Comparison of ENCODE assay signal across 12 cellular contexts in the genomic region with DNA sequence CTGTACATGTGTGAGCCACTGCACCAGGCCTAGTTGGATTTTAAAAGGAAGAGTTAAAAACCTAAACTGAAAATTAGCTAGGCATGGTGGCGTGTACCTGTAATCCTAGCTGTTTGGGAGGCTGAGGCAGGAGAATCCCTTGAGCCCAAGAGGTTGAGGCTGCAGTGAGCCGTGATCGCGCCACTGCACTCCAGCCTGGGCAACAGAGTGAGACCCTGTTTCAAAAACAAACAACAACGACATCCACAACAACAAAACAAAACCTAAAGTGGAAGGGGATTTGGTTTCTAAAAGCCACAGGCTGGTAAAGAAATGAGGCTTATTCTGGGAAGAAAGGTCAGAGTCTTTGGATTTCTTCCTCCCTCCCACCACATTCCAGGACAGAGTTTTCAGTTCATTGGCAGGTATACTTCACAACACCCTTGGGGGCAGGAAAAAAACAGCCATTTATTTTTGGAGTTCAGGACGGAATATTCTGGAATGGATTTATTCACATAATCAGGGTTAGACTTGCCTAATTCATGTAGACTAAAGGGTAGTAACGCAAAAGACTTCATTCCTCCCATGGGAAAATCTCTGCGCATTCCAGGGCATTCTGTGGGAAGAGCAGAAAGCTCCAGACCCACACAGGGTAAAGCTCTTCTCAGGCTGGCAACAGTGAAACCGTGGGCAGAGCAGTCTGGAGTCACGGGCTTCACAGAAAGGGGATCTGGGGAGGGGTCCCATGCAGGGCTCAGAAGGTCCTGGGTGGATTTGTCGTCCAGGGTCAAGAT. TPM values are rescaled to one million over a fixed set of nuclear protein-coding genes. Genes with fewer than 3 reads are reported as not detected.
DNase-seq lines count a peak whose midpoint lies in the region; ATAC-seq, FAIRE-seq and TF ChIP-seq lines count a peak whose summit lies in the region.
"Had no signal": no experiment of that assay in that cellular context is flagged by ENCODE, and none has a peak within 500 bp of the region (broad histone marks: within the 10 kb centered on the region; RNA-seq: fewer than 3 reads in every experiment).

No MANE protein-coding gene starts in this region.

- ATAC-seq in K562, result no peak
- no peak for ATAC-seq in GM19395 (IDR thresholded peaks at IDR 0.05; ENCODE audit: unreplicated experiment)

- H3K27ac Mint-ChIP-seq in T-helper 1 cell treated with Interleukin-12 subunit alpha and Interleukin-12 subunit beta and Interleukin-4 antibody, amounts not matched to agents 30 μg/mL and 1 μg/mL, for 36 hours, result peak overlapping the region; percentile 94
- H3K27ac Mint-ChIP-seq in Caco-2 (ENCODE audit: unreplicated experiment), result no peak overlapping the region

- TF ChIP-seq CTCF in K562 (IDR thresholded peaks at IDR 0.05 in 2 of 3, conservative IDR thresholded peaks at IDR 0.05 in 1 of 3; ENCODE audit: insufficient read depth in 2 of 3, low read depth in 1 of 3, low read length in 3 of 3), result no peak
- no peak for TF ChIP-seq CTCF in kidney (IDR thresholded peaks at IDR 0.05; ENCODE audit: borderline replicate concordance, extremely low read depth, insufficient read depth)
- TF ChIP-seq CTCF in testis (IDR thresholded peaks at IDR 0.05), result no peak
- TF ChIP-seq CTCF in Caco-2 (IDR thresholded peaks at IDR 0.05; ENCODE audit: insufficient read depth in 1 of 2, low read depth in 1 of 2, low read length in 1 of 2, severe bottlenecking in 1 of 2, unreplicated experiment in 1 of 2), result no peak

- no peak for DNase-seq in T-helper 1 cell
- no peak for DNase-seq in K562 (ENCODE audit: extremely low read depth in 1 of 4, low spot score in 3 of 4)
- no peak for DNase-seq in kidney
- no peak for DNase-seq in testis
- no peak for DNase-seq in Caco-2
- DNase-seq in HuH-7.5 (ENCODE audit: low spot score), result no peak

- H3K79me2 ChIP-seq in K562 (ENCODE audit: control insufficient read depth, insufficient read depth, low read length), result no peaks in the 10 kb centered on the region

- H3K4me1 ChIP-seq in K562 (replicated peaks in 1 of 2; ENCODE audit: control insufficient read depth in 2 of 2, insufficient read depth in 2 of 2, low read length in 2 of 2) (no peaks in the 10 kb centered on the region; a peak in 1 of 5 replicates), kidney (ENCODE audit: control insufficient read depth in 1 of 2, insufficient read depth in 1 of 2, low read depth in 1 of 2, low read length in 2 of 2) (peaks cover 3 to 6% of the 10 kb centered on the region in 2 donors), testis (no peaks in the 10 kb centered on the region), Caco-2 (peaks cover 8% of the 10 kb centered on the region; the same call in 1 of the 2 replicates)
- H3K4me1 ChIP-seq: prostate gland had no signal

- in situ Hi-C loops in K562 (cut with MboI), result no loop called here

- no TSS peak for BruUV-seq in K562 (replicated peaks; lab: Mats Ljungman, UMichigan)
- BruUV-seq in Caco-2 (replicated peaks; lab: Mats Ljungman, UMichigan), result no TSS peak

- H3K36me3 Mint-ChIP-seq in T-helper 1 cell treated with Interleukin-12 subunit alpha and Interleukin-12 subunit beta and Interleukin-4 antibody, amounts not matched to agents 30 μg/mL and 1 μg/mL, for 36 hours (ENCODE audit: low read depth), result no peaks in the 10 kb centered on the region
- H3K36me3 Mint-ChIP-seq in Caco-2 (ENCODE audit: insufficient read depth, unreplicated experiment), result no peaks in the 10 kb centered on the region

- no peak for TF ChIP-seq RAD21 in K562 (CRISPR knock-in tag; conservative IDR thresholded peaks at IDR 0.05 in 1 of 2, IDR thresholded peaks at IDR 0.05 in 1 of 2)

- TF ChIP-seq POLR2A in K562 (conservative IDR thresholded peaks at IDR 0.05) (no peak), testis (IDR thresholded peaks at IDR 0.05) (no peak)

- TF ChIP-seq EP300 in K562 (IDR thresholded peaks at IDR 0.05; ENCODE audit: low read length), result no peak

- no peak overlapping the region for H3K4me2 ChIP-seq in K562 (ENCODE audit: insufficient read depth, low read length)

- no peaks in the 10 kb centered on the region for H3K27me3 ChIP-seq in K562 (ENCODE audit: control insufficient read depth in 2 of 2, insufficient read depth in 2 of 2, low read length in 2 of 2)
- no peaks in the 10 kb centered on the region for H3K27me3 ChIP-seq in testis
- no peaks in the 10 kb centered on the region for H3K27me3 ChIP-seq in Caco-2 (replicated peaks; ENCODE audit: control insufficient read depth, insufficient read depth, low read length)

- no peaks in the 10 kb centered on the region for H3K36me3 ChIP-seq in K562 (ENCODE audit: control insufficient read depth, insufficient read depth, low read length)
- H3K36me3 ChIP-seq in kidney (ENCODE audit: control insufficient read depth in 1 of 2, insufficient read depth in 2 of 2, low read length in 2 of 2), result no peaks in the 10 kb centered on the region
- no peaks in the 10 kb centered on the region for H3K36me3 ChIP-seq in testis (ENCODE audit: low read depth, missing control alignments)
- no peaks in the 10 kb centered on the region for H3K36me3 ChIP-seq in Caco-2 (ENCODE audit: control insufficient read depth, insufficient read depth, low read length)
- H3K36me3 ChIP-seq: prostate gland had no signal

- H3K4me3 ChIP-seq in K562 (no peak overlapping the region), kidney (ENCODE audit: low read length in 2 of 2) (peak overlapping the region; percentile 9 to 45), testis (no peak overlapping the region), Caco-2 (ENCODE audit: low read depth, low read length) (no peak overlapping the region)
- H3K4me3 ChIP-seq: prostate gland had no signal

- H3K27ac ChIP-seq in K562 (ENCODE audit: extremely low read depth, low read depth, low read length) (no peak overlapping the region), kidney (ENCODE audit: low read depth in 2 of 2, low read length in 2 of 2) (peak overlapping the region; percentile 82 to 84), testis (peak overlapping the region; percentile 70 to 90)
- H3K27ac ChIP-seq: 22Rv1 had no signal

- H3K9me1 ChIP-seq in K562 (ENCODE audit: control insufficient read depth, insufficient read depth, low read length), result no peaks in the 10 kb centered on the region

- H3K27me3 Mint-ChIP-seq in T-helper 1 cell treated with Interleukin-12 subunit alpha and Interleukin-12 subunit beta and Interleukin-4 antibody, amounts not matched to agents 30 μg/mL and 1 μg/mL, for 36 hours (ENCODE audit: low read depth), result no peaks in the 10 kb centered on the region
- H3K27me3 Mint-ChIP-seq in Caco-2 (ENCODE audit: insufficient read depth, unreplicated experiment), result no peaks in the 10 kb centered on the region

- H3K9me3 Mint-ChIP-seq in T-helper 1 cell treated with Interleukin-12 subunit alpha and Interleukin-12 subunit beta and Interleukin-4 antibody, amounts not matched to agents 30 μg/mL and 1 μg/mL, for 36 hours, result no peaks in the 10 kb centered on the region
- no peaks in the 10 kb centered on the region for H3K9me3 Mint-ChIP-seq in Caco-2 (ENCODE audit: unreplicated experiment)

- no peaks in the 10 kb centered on the region for H4K20me1 ChIP-seq in K562 (replicated peaks; ENCODE audit: control insufficient read depth, insufficient read depth, low read length)

- no peak overlapping the region; a peak in 1 of 4 replicates for H3K9ac ChIP-seq in K562 (ENCODE audit: insufficient read depth in 1 of 2, low read depth in 2 of 2, low read length in 2 of 2)
- peak overlapping the region in 1 of 2 donors; percentile 55 for H3K9ac ChIP-seq in kidney (ENCODE audit: low read length in 2 of 2)

- POLR2A ChIA-PET in K562 (lab: Yijun Ruan, JAX) (interaction anchor here (0.7 to 2.2 kb wide), 4 partner anchors 10 to 104 kb away, joined by 3 to 6 read pairs (median 5); no protein-coding TSS in a partner anchor), Caco-2 (lab: Charles Lee) (interaction anchor here (0.5 kb wide), 1 partner anchor 39 kb away, joined by 3 read pairs; no protein-coding TSS in a partner anchor)

- FAIRE-seq in K562 (lab: Jason Lieb, UNC) (no peak), kidney (lab: Jason Lieb, UNC) (no peak)
- FAIRE-seq: bronchial epithelial cell had no signal

- H3K4me1 Mint-ChIP-seq in T-helper 1 cell treated with Interleukin-12 subunit alpha and Interleukin-12 subunit beta and Interleukin-4 antibody, amounts not matched to agents 30 μg/mL and 1 μg/mL, for 36 hours (ENCODE audit: low read depth), result peaks cover 26% of the 10 kb centered on the region
- H3K4me1 Mint-ChIP-seq in Caco-2 (ENCODE audit: low read depth, unreplicated experiment), result peaks cover 2% of the 10 kb centered on the region

- no peak overlapping the region for H2AFZ ChIP-seq in K562 (ENCODE audit: low read depth, low read length)

- H3K9me3 ChIP-seq in K562 (replicated peaks; ENCODE audit: control insufficient read depth, insufficient read depth, low read depth, low read length) (no peaks in the 10 kb centered on the region), kidney (ENCODE audit: control insufficient read depth in 1 of 2, low read length in 2 of 2) (no peaks in the 10 kb centered on the region), testis (no peaks in the 10 kb centered on the region), Caco-2 (no peaks in the 10 kb centered on the region)
- H3K9me3 ChIP-seq: prostate gland had no signal

- H3K4me3 Mint-ChIP-seq in T-helper 1 cell treated with Interleukin-12 subunit alpha and Interleukin-12 subunit beta and Interleukin-4 antibody, amounts not matched to agents 30 μg/mL and 1 μg/mL, for 36 hours, result peak overlapping the region; percentile 70
- H3K4me3 Mint-ChIP-seq in Caco-2 (ENCODE audit: unreplicated experiment), result no peak overlapping the region

- intact Hi-C loops in K562 (cut with micrococcal nuclease) (no loop called here), kidney (cut with DNase I) (no loop called here), testis (cut with DNase I; ENCODE audit: low total_unique reads) (no loop called here), Caco-2 (cut with micrococcal nuclease; ENCODE audit: unreplicated experiment) (no loop called here)

- 48% methylated on average over 11 of the region's 11 CpGs for WGBS in K562 (ENCODE audit: insufficient coverage, low coverage, missing lambda C conversion rate)
- WGBS in testis, 2 donors, result 51 to 59% methylated on average over 11 of the region's 11 CpGs

- CTCF ChIA-PET in K562 (lab: Yijun Ruan, JAX; ENCODE audit: low intra/inter-chr PET ratio), result no interaction called here
- CTCF ChIA-PET in Caco-2 (lab: Charles Lee), result interaction anchor here (1.3 to 1.4 kb wide), 2 partner anchors 14 to 47 kb away, joined by 4 read pairs; no protein-coding TSS in a partner anchor

RNA-seq across cellular contexts. Expression of a gene that starts 34.9 kb away (rescaled TPM):
- not detected in 2 replicates for total RNA-seq in K562 (2011; cell fraction: chromatin; rRNA removed; ENCODE audit: low replicate concordance)
- not detected in 2 replicates for total RNA-seq in K562 (2011; cell fraction: nucleolus; rRNA removed)
- total RNA-seq in K562 (2011; cell fraction: nucleoplasm; rRNA removed), result not detected in 2 replicates
- total RNA-seq in K562 (2014; rRNA removed), result not detected in 2 replicates
- not detected in 2 replicates for total RNA-seq in K562 (2014; rRNA removed; fragmentation: Illumina TruSeq; extraction: Trizol)
- not detected in 2 replicates for total RNA-seq in K562 (2015; rRNA removed; fragmentation: Illumina TruSeq; extraction: Trizol)
- not detected in 2 replicates for total RNA-seq in K562 (2021)
- polyA plus RNA-seq in K562 (2011; rRNA removed), result not detected in 2 replicates
- polyA plus RNA-seq in K562 (2011; cell fraction: cytosol; rRNA removed), result not detected in 2 replicates
- not detected in 2 replicates for polyA plus RNA-seq in K562 (2011; cell fraction: nucleus; rRNA removed)
- polyA plus RNA-seq in K562 (2012), result not detected in 2 replicates
- not detected in 2 replicates for polyA plus RNA-seq in K562 (2014; fragmentation: Illumina TruSeq; extraction: Trizol)
- polyA plus RNA-seq in K562 (2014; fragmentation: Nextera tagmentation; extraction: Ambion mirVana), result not detected
- not detected in 2 replicates for polyA plus RNA-seq in K562 (2014; rRNA removed)
- polyA minus RNA-seq in K562 (2011; rRNA and poly(A)+ RNA removed), result not detected in 2 replicates
- polyA minus RNA-seq in K562 (2011; cell fraction: cytosol; rRNA and poly(A)+ RNA removed), result not detected in 2 replicates
- not detected in 2 replicates for polyA minus RNA-seq in K562 (2011; cell fraction: nucleus; rRNA and poly(A)+ RNA removed)
- not detected for total RNA-seq in kidney
- polyA plus RNA-seq in kidney (ENCODE audit: insufficient read depth, low read depth, low replicate concordance), result not detected
- total RNA-seq in testis, result 100 to 1,000 TPM in 1 of 2 donors, 10 to 100 TPM in 1; 84.4 to 248 TPM
- polyA plus RNA-seq in testis (ENCODE audit: insufficient read depth, low read depth, low replicate concordance), result 166 TPM
- total RNA-seq in Caco-2 (2022), result not detected in 2 replicates
- total RNA-seq: bronchial epithelial cell, LHCN-M2 had no signal

Comparison
In these comparisons a context has a peak if more than half of its experiments do, and no peak if none do; other contexts are left out.
1. H3K4me3 ChIP-seq: peak in kidney (2 of 2); none in K562 (single experiment), testis (0 of 2) and Caco-2 (single experiment).
2. RNA of a gene that starts 34.9 kb away (total RNA-seq): 84.4 to 248 TPM in testis; not detected in K562, not detected in kidney (single experiment) and not detected in Caco-2; every median in the first group is over 10 times any median in the second.